8 cellular contexts compared by ENCODE assay signal in genomic region chr15:85200215-85200614, GRCh38.
A peak's percentile ranks its signal among the peaks of the same experiment; 100 is the strongest.
DNase-seq lines count a peak whose midpoint lies in the region; ATAC-seq and TF ChIP-seq lines count a peak whose summit lies in the region.
"Not testable (repeated sequence)": the region's sequence is repeated elsewhere in the genome, so short reads cannot be mapped to it uniquely, and the experiment has no call there.

No MANE protein-coding gene starts in this region.

- H3K36me3 Mint-ChIP-seq in effector memory CD8-positive, alpha-beta T cell (ENCODE audit: insufficient read depth), result not testable (repeated sequence)

- not testable (repeated sequence) for H3K4me1 ChIP-seq in mucosa of descending colon (ENCODE audit: low read depth); upper lobe of left lung

- intact Hi-C loops in mucosa of descending colon (cut with DNase I, micrococcal nuclease), result not testable (repeated sequence)

- peak; percentile 71 for ATAC-seq in GM18517 (IDR thresholded peaks at IDR 0.05; ENCODE audit: unreplicated experiment)
- peak; percentile 100 for ATAC-seq in GM19463 (IDR thresholded peaks at IDR 0.05; ENCODE audit: unreplicated experiment)
- peak; percentile 87 for ATAC-seq in HG02642 (IDR thresholded peaks at IDR 0.05; ENCODE audit: poor library complexity, unreplicated experiment)
- peak; percentile 96 for ATAC-seq in HG03159 (IDR thresholded peaks at IDR 0.05; ENCODE audit: unreplicated experiment)
- peak; percentile 99 for ATAC-seq in SK-N-SH treated with all-trans-retinoic acid at 6 μM for 48 hours
- ATAC-seq in effector memory CD8-positive, alpha-beta T cell (replicated peaks), result peak; percentile 98
- ATAC-seq in mucosa of descending colon, result peak; percentile 91
- ATAC-seq in upper lobe of left lung (ENCODE audit: low FRiP score in 2 of 2), result peak; percentile 86 to 91

- H3K27me3 ChIP-seq in upper lobe of left lung, result not testable (repeated sequence)

- H3K4me1 Mint-ChIP-seq in effector memory CD8-positive, alpha-beta T cell (ENCODE audit: low read depth in 2 of 2), result not testable (repeated sequence)

- TF ChIP-seq EP300 in upper lobe of left lung (IDR thresholded peaks at IDR 0.05), result not testable (repeated sequence)

- not testable (repeated sequence) for H3K9me3 Mint-ChIP-seq in effector memory CD8-positive, alpha-beta T cell

- H3K36me3 ChIP-seq in mucosa of descending colon (ENCODE audit: low read depth); upper lobe of left lung: not testable (repeated sequence)

- not testable (repeated sequence) for H3K4me3 ChIP-seq in mucosa of descending colon, upper lobe of left lung

- H3K27ac Mint-ChIP-seq in effector memory CD8-positive, alpha-beta T cell, result not testable (repeated sequence)

- not testable (repeated sequence) for H3K27me3 Mint-ChIP-seq in effector memory CD8-positive, alpha-beta T cell

- WGBS in upper lobe of left lung, 2 donors, result no CpG with 5 or more reads among the region's 9 CpGs

- not testable (repeated sequence) for H3K4me3 Mint-ChIP-seq in effector memory CD8-positive, alpha-beta T cell

- not testable (repeated sequence) for TF ChIP-seq POLR2A in upper lobe of left lung (IDR thresholded peaks at IDR 0.05)

- H3K9me3 ChIP-seq in mucosa of descending colon, upper lobe of left lung: not testable (repeated sequence)

- not testable (repeated sequence) for DNase-seq in effector memory CD8-positive, alpha-beta T cell; mucosa of descending colon; upper lobe of left lung

- not testable (repeated sequence) for H3K27ac ChIP-seq in upper lobe of left lung

- TF ChIP-seq CTCF in mucosa of descending colon (IDR thresholded peaks at IDR 0.05), result not testable (repeated sequence)
- TF ChIP-seq CTCF in upper lobe of left lung (IDR thresholded peaks at IDR 0.05), result peak in 1 of 6 experiments; percentile 22
